8 cellular contexts compared by ENCODE assay signal in the genomic region with DNA sequence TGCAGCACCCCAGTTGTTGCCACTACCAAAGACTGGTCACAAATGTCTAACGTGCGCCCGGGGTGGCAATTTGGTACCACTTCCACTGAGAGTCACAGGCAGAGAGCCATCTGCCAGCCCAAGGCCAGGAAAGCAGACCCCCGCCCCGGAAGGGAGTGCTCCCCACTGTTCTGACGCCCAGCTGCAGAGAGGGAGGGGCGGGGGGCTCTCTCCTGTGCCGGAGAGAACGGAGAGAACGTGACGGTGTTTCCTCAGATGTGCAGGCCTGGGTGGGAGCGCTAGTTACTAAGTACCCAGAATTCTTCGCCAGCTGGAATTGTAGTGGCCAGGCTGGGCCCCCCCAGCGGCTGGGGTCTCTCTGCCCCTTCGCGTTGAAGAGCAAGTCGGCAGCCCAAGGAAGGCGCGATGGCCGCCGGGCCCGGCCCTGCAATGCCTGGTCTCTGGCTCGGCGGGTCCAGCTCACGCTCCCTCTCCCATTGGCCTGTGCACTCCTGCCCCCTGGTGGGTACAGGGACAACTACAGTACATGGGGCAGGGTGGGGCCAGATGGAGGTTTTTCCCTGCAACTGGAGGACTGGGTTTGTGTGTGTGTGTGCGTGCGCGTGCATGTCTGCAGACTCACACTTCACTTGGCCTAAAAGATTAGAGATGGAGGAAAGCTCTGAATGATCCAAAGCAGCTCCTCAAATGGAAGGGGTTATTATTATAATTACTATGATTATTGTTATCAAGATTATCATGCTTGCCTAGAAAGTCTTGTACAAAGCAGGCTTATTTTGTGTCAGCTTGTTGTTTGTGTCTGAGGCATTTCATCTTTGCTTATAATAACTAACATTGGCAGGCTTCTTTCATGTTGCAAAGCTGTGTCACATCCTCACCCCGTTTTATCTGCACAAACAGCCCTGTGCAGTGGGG.
DNase-seq lines count a peak whose midpoint lies in the region; ATAC-seq and TF ChIP-seq lines count a peak whose summit lies in the region.

No MANE protein-coding gene starts in this region.

- peaks cover 0 to 16% (median 0%) of the 10 kb centered on the region in 11 experiments; a peak in 2 of 22 replicates for H4K20me1 ChIP-seq in BLaER1 treated with 17β-estradiol and CSF1 and Interleukin-3, amounts not matched to agents 10 nM and 100 nM

- H3K27ac ChIP-seq in BLaER1 treated with 17β-estradiol and CSF1 and Interleukin-3, amounts not matched to agents 10 nM and 100 nM = no peak overlapping the region

- H3K9ac ChIP-seq in BLaER1 treated with 17β-estradiol and CSF1 and Interleukin-3, amounts not matched to agents 10 nM and 100 nM = peak overlapping the region in 5 of 11 experiments; percentile 8 to 38 (median 18); a peak in 4 of 22 replicates

- no peak overlapping the region for H3K4me3 Mint-ChIP-seq in endothelial cell (ENCODE audit: unreplicated experiment)
- H3K4me3 Mint-ChIP-seq in mesothelial cell of epicardium = peak overlapping the region; percentile 63

- peaks cover 2% of the 10 kb centered on the region for H3K27me3 Mint-ChIP-seq in endothelial cell (ENCODE audit: unreplicated experiment)
- H3K27me3 Mint-ChIP-seq in mesothelial cell of epicardium (ENCODE audit: low read depth) = peaks cover 10% of the 10 kb centered on the region

- H3K36me3 ChIP-seq in BLaER1 treated with 17β-estradiol and CSF1 and Interleukin-3, amounts not matched to agents 10 nM and 100 nM = no peaks in the 10 kb centered on the region

- TF ChIP-seq CTCF in endothelial cell (IDR thresholded peaks at IDR 0.05; ENCODE audit: unreplicated experiment) = peak; percentile 94
- TF ChIP-seq CTCF in mesothelial cell of epicardium (IDR thresholded peaks at IDR 0.05; ENCODE audit: unreplicated experiment) = peak; percentile 97

- peak overlapping the region in 2 of 10 experiments; percentile 2 to 34; a peak in 1 of 20 replicates for H3K4me3 ChIP-seq in BLaER1 treated with 17β-estradiol and CSF1 and Interleukin-3, amounts not matched to agents 10 nM and 100 nM

- peaks cover 0 to 6% (median 0%) of the 10 kb centered on the region in 11 experiments; a peak in 6 of 22 replicates for H3K27me3 ChIP-seq in BLaER1 treated with 17β-estradiol and CSF1 and Interleukin-3, amounts not matched to agents 10 nM and 100 nM

- ATAC-seq in GM19324 (IDR thresholded peaks at IDR 0.05; ENCODE audit: low FRiP score, unreplicated experiment) = peak; percentile 70
- peak; percentile 83 for ATAC-seq in HG03460 (IDR thresholded peaks at IDR 0.05; ENCODE audit: unreplicated experiment)

- H3K36me3 Mint-ChIP-seq in endothelial cell (ENCODE audit: low read depth, unreplicated experiment) (no peaks in the 10 kb centered on the region), mesothelial cell of epicardium (no peaks in the 10 kb centered on the region)

- H3K9me3 ChIP-seq in BLaER1 treated with 17β-estradiol and CSF1 and Interleukin-3, amounts not matched to agents 10 nM and 100 nM (replicated peaks in 1 of 11) = no peaks in the 10 kb centered on the region

- H3K4me2 ChIP-seq in BLaER1 treated with 17β-estradiol and CSF1 and Interleukin-3, amounts not matched to agents 10 nM and 100 nM = peak overlapping the region; percentile 61 to 87 (median 73)

- no peaks in the 10 kb centered on the region for H3K9me3 Mint-ChIP-seq in endothelial cell (ENCODE audit: unreplicated experiment)
- H3K9me3 Mint-ChIP-seq in mesothelial cell of epicardium = no peaks in the 10 kb centered on the region

- H3K4me1 Mint-ChIP-seq in endothelial cell (ENCODE audit: unreplicated experiment) (no peaks in the 10 kb centered on the region), mesothelial cell of epicardium (peaks cover 2% of the 10 kb centered on the region)

- H3K4me1 ChIP-seq in BLaER1 treated with 17β-estradiol and CSF1 and Interleukin-3, amounts not matched to agents 10 nM and 100 nM = peaks cover 9 to 35% (median 22%) of the 10 kb centered on the region in 10 experiments

- H3K27ac Mint-ChIP-seq in endothelial cell (ENCODE audit: unreplicated experiment) (no peak overlapping the region), mesothelial cell of epicardium (no peak overlapping the region)

- DNase-seq in NOMO-1 treated with dmso at 0.1 percent for 144 hours (lab: John Stamatoyannopoulos, UW; ENCODE audit: unreplicated experiment) (peak; percentile 68), activated T-cell treated with anti-CD3 and anti-CD28 coated beads for 1 hour (ENCODE audit: low read depth) (peak; percentile 69), endothelial cell (ENCODE audit: low spot score) (peak; percentile 89), mesothelial cell of epicardium (ENCODE audit: low spot score in 2 of 2, unreplicated experiment in 2 of 2) (peak; percentile 74 to 93)
- peak; percentile 57 to 58 for DNase-seq in stimulated activated CD8-positive, alpha-beta memory T cell treated with anti-CD3 and anti-CD28 coated beads, Interleukin-15, amount 100 ng/mL, for 48 hours (ENCODE audit: low read depth in 2 of 2)
